Comparison of ENCODE assay signal across 13 cellular contexts in the genomic region with DNA sequence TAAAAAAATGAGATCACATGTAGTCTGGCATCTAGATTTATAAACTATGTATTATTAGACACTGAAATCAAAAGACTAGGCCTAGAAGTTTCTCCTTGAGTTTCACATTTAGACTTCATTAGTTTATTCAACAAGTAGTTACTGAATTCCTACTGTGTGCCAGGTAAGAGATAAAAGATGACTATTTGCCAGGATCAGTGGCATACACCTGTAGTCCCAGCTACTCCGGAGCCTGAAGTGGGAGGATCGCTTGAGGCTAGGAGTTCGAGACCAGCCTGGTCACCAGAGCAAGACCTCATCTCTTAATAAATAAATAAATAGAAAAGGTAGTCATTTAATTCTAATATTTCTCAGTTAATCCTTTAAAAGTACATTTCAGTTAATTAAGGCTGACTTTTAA. TPM values are rescaled to one million over a fixed set of nuclear protein-coding genes. Genes with fewer than 3 reads are reported as not detected.
DNase-seq lines count a peak whose midpoint lies in the region; ATAC-seq and TF ChIP-seq lines count a peak whose summit lies in the region.
"Had no signal": no experiment of that assay in that cellular context is flagged by ENCODE, and none has a peak within 500 bp of the region (broad histone marks: within the 10 kb centered on the region; RNA-seq: fewer than 3 reads in every experiment).

No MANE protein-coding gene starts in this region.

- H3K27ac Mint-ChIP-seq in activated CD4-positive, alpha-beta T cell treated with anti-CD3 and anti-CD28 coated beads, Interleukin-2, amount 10 ng/mL, durations not matched to agents 7 days and 5 days, result no peak overlapping the region
- H3K27ac Mint-ChIP-seq: activated naive CD4-positive, alpha-beta T cell treated with anti-CD3 and anti-CD28 coated beads, Interleukin-2, amount 10 ng/mL, durations not matched to agents 7 days and 5 days had no signal

- H3K4me3 Mint-ChIP-seq in activated CD4-positive, alpha-beta T cell treated with anti-CD3 and anti-CD28 coated beads, Interleukin-2, amount 10 ng/mL, durations not matched to agents 7 days and 5 days, result peak overlapping the region; percentile 99

- H3K4me1 Mint-ChIP-seq in activated CD4-positive, alpha-beta T cell treated with anti-CD3 and anti-CD28 coated beads, Interleukin-2, amount 10 ng/mL, durations not matched to agents 7 days and 5 days, result peaks cover 37% of the 10 kb centered on the region

- POLR2A ChIA-PET in activated CD4-positive, alpha-beta T cell treated with anti-CD3 and anti-CD28 coated beads, Interleukin-2, amount 10 ng/mL, durations not matched to agents 7 days and 5 days (lab: Charles Lee), result no interaction called here

- ATAC-seq in GM18870 (IDR thresholded peaks at IDR 0.05; ENCODE audit: unreplicated experiment), result no peak

- H3F3A ChIP-seq in OCI-LY1 (ENCODE audit: insufficient read depth, low read length), result no peaks in the 10 kb centered on the region

- peaks cover 33% of the 10 kb centered on the region for H3K79me2 ChIP-seq in OCI-LY1 (ENCODE audit: insufficient read depth, low read length)

- H3K36me3 Mint-ChIP-seq in activated CD4-positive, alpha-beta T cell treated with anti-CD3 and anti-CD28 coated beads, Interleukin-2, amount 10 ng/mL, durations not matched to agents 7 days and 5 days (ENCODE audit: low read depth), result peaks cover 20% of the 10 kb centered on the region

- CTCF ChIA-PET in activated CD4-positive, alpha-beta T cell treated with anti-CD3 and anti-CD28 coated beads, Interleukin-2, amount 10 ng/mL, durations not matched to agents 7 days and 5 days (lab: Charles Lee), result no interaction called here

- TF ChIP-seq CTCF in OCI-LY1 (IDR thresholded peaks at IDR 0.05; ENCODE audit: low read length) (no peak), epithelial cell of proximal tubule (conservative IDR thresholded peaks at IDR 0.05; ENCODE audit: low read depth, low read length) (no peak)

- H4K20me1 ChIP-seq in OCI-LY1 (ENCODE audit: insufficient read depth, low read length), result 0 out of 2 replicates have a peak, but pooled peaks cover 2% of the 10 kb centered on the region

- H3K36me3 ChIP-seq in OCI-LY1 (ENCODE audit: insufficient read depth, low read length), result peaks cover 30% of the 10 kb centered on the region
- H3K36me3 ChIP-seq in skeletal muscle satellite cell (ENCODE audit: insufficient read depth, low read length), result peaks cover 30% of the 10 kb centered on the region

- H3K27me3 ChIP-seq in OCI-LY1 (ENCODE audit: insufficient read depth, low read length) (no peaks in the 10 kb centered on the region), skeletal muscle satellite cell (ENCODE audit: control insufficient read depth, insufficient read depth, low read length) (no peaks in the 10 kb centered on the region)
- H3K27me3 ChIP-seq: upper lobe of left lung had no signal

- H3K9me2 ChIP-seq in OCI-LY1 (ENCODE audit: low read depth, low read length), result no peaks in the 10 kb centered on the region

- H3K27me3 Mint-ChIP-seq in activated CD4-positive, alpha-beta T cell treated with anti-CD3 and anti-CD28 coated beads, Interleukin-2, amount 10 ng/mL, durations not matched to agents 7 days and 5 days, result no peaks in the 10 kb centered on the region

- no peak overlapping the region for H3K27ac ChIP-seq in OCI-LY1 (ENCODE audit: low read depth, low read length, poor library complexity, severe bottlenecking)
- H3K27ac ChIP-seq: upper lobe of left lung had no signal

- H2AFZ ChIP-seq in OCI-LY1 (ENCODE audit: low read length), result no peak overlapping the region

- peak overlapping the region; percentile 77 for H3K4me3 ChIP-seq in OCI-LY1 (ENCODE audit: low read depth, low read length, poor library complexity, severe bottlenecking)
- peak overlapping the region; percentile 2 for H3K4me3 ChIP-seq in epithelial cell of proximal tubule (ENCODE audit: low read depth, low read length)
- peak overlapping the region; percentile 93 for H3K4me3 ChIP-seq in skeletal muscle satellite cell (ENCODE audit: low read length)
- H3K4me3 ChIP-seq: upper lobe of left lung had no signal

- H3K4me1 ChIP-seq in OCI-LY1 (ENCODE audit: insufficient read depth, low read length, severe bottlenecking), result peaks cover 23% of the 10 kb centered on the region
- peaks cover 21% of the 10 kb centered on the region for H3K4me1 ChIP-seq in skeletal muscle satellite cell (ENCODE audit: control insufficient read depth, insufficient read depth, low read length)

- H3K9ac ChIP-seq in OCI-LY1 (ENCODE audit: low read length) (0 out of 2 replicates have a peak overlapping the region, but pooled peaks have one; percentile 16), skeletal muscle satellite cell (ENCODE audit: low read depth, low read length) (peak overlapping the region; percentile 90)

- no peaks in the 10 kb centered on the region for H3K9me3 Mint-ChIP-seq in activated CD4-positive, alpha-beta T cell treated with anti-CD3 and anti-CD28 coated beads, Interleukin-2, amount 10 ng/mL, durations not matched to agents 7 days and 5 days
- H3K9me3 Mint-ChIP-seq: activated naive CD4-positive, alpha-beta T cell treated with anti-CD3 and anti-CD28 coated beads, Interleukin-2, amount 10 ng/mL, durations not matched to agents 7 days and 5 days had no signal

- no peak for DNase-seq in activated CD4-positive, alpha-beta T cell treated with anti-CD3 and anti-CD28 coated beads, Interleukin-2, amount 10 ng/mL, durations not matched to agents 7 days and 5 days
- no peak for DNase-seq in activated CD4-positive, alpha-beta T cell treated with anti-CD3 and anti-CD28 coated beads, Interleukin-2, amount 50 U/mL, for 1 hour
- DNase-seq in epithelial cell of proximal tubule (ENCODE audit: low read depth), result no peak
- DNase-seq in stimulated activated naive CD4-positive, alpha-beta T cell treated with Interleukin-2 at 50 U/mL for 16 hours (lab: John Stamatoyannopoulos, UW), result no peak
- DNase-seq in iPS-NIHi11 (ENCODE audit: low spot score), result no peak
- DNase-seq: activated naive CD4-positive, alpha-beta T cell treated with anti-CD3 and anti-CD28 coated beads, Interleukin-2, amount 10 ng/mL, durations not matched to agents 7 days and 5 days; DMS79 treated with DMSO at 0.1 percent for 48 hours; NCI-H187 treated with DMSO at 0.1 percent for 48 hours; SW 1271; upper lobe of left lung had no signal

- H3K9me3 ChIP-seq in OCI-LY1 (ENCODE audit: low read length) (no peaks in the 10 kb centered on the region), skeletal muscle satellite cell (replicated peaks; ENCODE audit: low read length) (no peaks in the 10 kb centered on the region)
- H3K9me3 ChIP-seq: upper lobe of left lung had no signal

- H3K4me2 ChIP-seq in OCI-LY1 (ENCODE audit: low read length) (peak overlapping the region; percentile 86), skeletal muscle satellite cell (ENCODE audit: low read length) (peak overlapping the region; percentile 91)

RNA-seq across cellular contexts. Expression of a gene that starts 2.1 kb away (rescaled TPM):
- 10 to 100 TPM; 30.1 to 33.7 TPM for total RNA-seq in activated CD4-positive, alpha-beta T cell treated with anti-CD3 and anti-CD28 coated beads, Interleukin-2, amount 10 ng/mL, durations not matched to agents 7 days and 5 days
- total RNA-seq in epithelial cell of proximal tubule, result 20.4 and 93.6 TPM in 2 replicates
- total RNA-seq in skeletal muscle satellite cell (2012; rRNA removed), result 38.4 and 73.3 TPM in 2 replicates

Comparison
In these comparisons a context has a peak if more than half of its experiments do, and no peak if none do; other contexts are left out.
1. H3K4me3 ChIP-seq: peak in every context shown above with its lines; median percentile 93 in skeletal muscle satellite cell; 77 in OCI-LY1; 2 in epithelial cell of proximal tubule.